In the genomic region with DNA sequence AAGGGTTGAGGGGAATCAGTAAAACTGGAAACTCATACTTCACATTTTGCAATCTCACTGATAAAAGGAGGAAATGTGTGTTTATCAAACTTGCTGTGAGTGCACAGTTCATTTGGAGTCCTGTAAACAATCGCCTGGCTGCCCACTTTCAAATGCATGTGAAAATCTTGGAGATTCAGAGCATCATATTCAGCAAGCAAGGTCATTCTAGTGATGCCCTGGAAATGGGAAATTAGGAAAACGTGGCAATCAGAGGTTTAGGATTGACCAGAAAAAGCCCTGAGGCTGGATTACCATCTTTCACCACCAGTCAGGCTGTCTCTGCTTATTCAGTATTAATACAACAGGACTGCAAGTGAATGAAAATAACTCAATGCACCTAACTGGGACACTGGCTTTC, we compare ENCODE assay signal across 20 cellular contexts. TPM values are rescaled to one million over a fixed set of nuclear protein-coding genes. Genes with fewer than 3 reads are reported as not detected.
DNase-seq lines count a peak whose midpoint lies in the region; ATAC-seq and TF ChIP-seq lines count a peak whose summit lies in the region.
"Had no signal": no experiment of that assay in that cellular context is flagged by ENCODE, and none has a peak within 500 bp of the region (broad histone marks: within the 10 kb centered on the region; RNA-seq: fewer than 3 reads in every experiment).

No MANE protein-coding gene starts in this region.

- no peaks in the 10 kb centered on the region for H3K36me3 ChIP-seq in GM23338 (ENCODE audit: insufficient read depth)

- H3K27me3 Mint-ChIP-seq in GM23338 (ENCODE audit: insufficient read depth, low read depth, poor library complexity) (no peaks in the 10 kb centered on the region), mesothelial cell of epicardium (ENCODE audit: low read depth) (no peaks in the 10 kb centered on the region)
- H3K27me3 Mint-ChIP-seq: activated CD4-positive, alpha-beta T cell treated with anti-CD3 and anti-CD28 coated beads for 36 hours; activated naive CD4-positive, alpha-beta T cell treated with anti-CD3 and anti-CD28 coated beads, Interleukin-2, amount 10 ng/mL, durations not matched to agents 7 days and 5 days had no signal

- peaks cover 34% of the 10 kb centered on the region for H3K4me1 Mint-ChIP-seq in GM23338
- H3K4me1 Mint-ChIP-seq in mesothelial cell of epicardium, result peaks cover 64% of the 10 kb centered on the region
- H3K4me1 Mint-ChIP-seq: activated naive CD4-positive, alpha-beta T cell treated with anti-CD3 and anti-CD28 coated beads, Interleukin-2, amount 10 ng/mL, durations not matched to agents 7 days and 5 days had no signal

- TF ChIP-seq CTCF in GM23338 (conservative IDR thresholded peaks at IDR 0.05; ENCODE audit: low read depth in 2 of 2) (no peak; a peak in 1 of 4 replicates), mesothelial cell of epicardium (IDR thresholded peaks at IDR 0.05; ENCODE audit: unreplicated experiment) (no peak)

- ATAC-seq in GM23338, result peak; percentile 27; the same call in 1 of the 3 replicates
- ATAC-seq: activated CD4-positive, alpha-beta T cell treated with anti-CD3 and anti-CD28 coated beads for 36 hours; Panc1 had no signal

- H3K36me3 Mint-ChIP-seq in GM23338 (ENCODE audit: low read depth), result no peaks in the 10 kb centered on the region
- H3K36me3 Mint-ChIP-seq in mesothelial cell of epicardium, result peaks cover 7% of the 10 kb centered on the region
- H3K36me3 Mint-ChIP-seq: activated naive CD4-positive, alpha-beta T cell treated with anti-CD3 and anti-CD28 coated beads, Interleukin-2, amount 10 ng/mL, durations not matched to agents 7 days and 5 days had no signal

- DNase-seq in GM23338 (ENCODE audit: low spot score) (peak; percentile 35), SK-N-DZ (ENCODE audit: low spot score) (peak; percentile 7), erythroblast (lab: John Stamatoyannopoulos, UW) (peak; percentile 30 to 64), mesothelial cell of epicardium (ENCODE audit: low spot score in 2 of 2, unreplicated experiment in 2 of 2) (no peak), NCI-H146 (lab: John Stamatoyannopoulos, UW) (no peak), HK-2 (ENCODE audit: unreplicated experiment) (no peak), Ammon's horn (ENCODE audit: low spot score) (no peak)
- DNase-seq in activated effector memory CD4-positive, alpha-beta T cell treated with anti-CD3 and anti-CD28 coated beads, Interleukin-2, amount 50 U/mL, for 16 hours, result no peak
- DNase-seq: activated CD4-positive, alpha-beta T cell treated with anti-CD3 and anti-CD28 coated beads for 36 hours; activated CD8-positive, alpha-beta memory T cell treated with anti-CD3 and anti-CD28 coated beads, Interleukin-2, amount 50 U/mL, for 48 hours; activated naive CD4-positive, alpha-beta T cell treated with anti-CD3 and anti-CD28 coated beads, Interleukin-2, amount 10 ng/mL, durations not matched to agents 7 days and 5 days; central memory CD4-positive, alpha-beta T cell; DND-41; NCI-H187; NCI-H510A; posterior cingulate gyrus; substantia nigra; SW 1271 had no signal

- H4K20me1 ChIP-seq in GM23338 (replicated peaks; ENCODE audit: insufficient read depth), result no peaks in the 10 kb centered on the region

- H3K4me3 Mint-ChIP-seq in GM23338 (no peak overlapping the region), mesothelial cell of epicardium (no peak overlapping the region)
- H3K4me3 Mint-ChIP-seq: activated CD4-positive, alpha-beta T cell treated with anti-CD3 and anti-CD28 coated beads for 36 hours; activated naive CD4-positive, alpha-beta T cell treated with anti-CD3 and anti-CD28 coated beads, Interleukin-2, amount 10 ng/mL, durations not matched to agents 7 days and 5 days had no signal

- no peak overlapping the region for H2AFZ ChIP-seq in GM23338

- no peaks in the 10 kb centered on the region for H3K27me3 ChIP-seq in GM23338 (ENCODE audit: insufficient read depth)

- no peaks in the 10 kb centered on the region for H3K79me2 ChIP-seq in GM23338 (replicated peaks; ENCODE audit: insufficient read depth)

- no peaks in the 10 kb centered on the region for H3K9me2 ChIP-seq in GM23338 (ENCODE audit: insufficient read depth)

- H3K27ac ChIP-seq in GM23338 (ENCODE audit: low read depth), result no peak overlapping the region
- H3K27ac ChIP-seq: C4-2B had no signal

- H3K9me3 Mint-ChIP-seq in GM23338, result no peaks in the 10 kb centered on the region
- no peaks in the 10 kb centered on the region for H3K9me3 Mint-ChIP-seq in mesothelial cell of epicardium
- H3K9me3 Mint-ChIP-seq: activated naive CD4-positive, alpha-beta T cell treated with anti-CD3 and anti-CD28 coated beads, Interleukin-2, amount 10 ng/mL, durations not matched to agents 7 days and 5 days had no signal

- H3K27ac Mint-ChIP-seq in GM23338 (peak overlapping the region; percentile 82), mesothelial cell of epicardium (peak overlapping the region; percentile 37)
- H3K27ac Mint-ChIP-seq: activated CD4-positive, alpha-beta T cell treated with anti-CD3 and anti-CD28 coated beads for 36 hours; activated naive CD4-positive, alpha-beta T cell treated with anti-CD3 and anti-CD28 coated beads, Interleukin-2, amount 10 ng/mL, durations not matched to agents 7 days and 5 days had no signal

- peak overlapping the region; percentile 9; the same call in 1 of the 2 replicates for H3K4me2 ChIP-seq in GM23338

- H3K4me1 ChIP-seq in GM23338 (ENCODE audit: insufficient read depth), result peaks cover 37% of the 10 kb centered on the region

- TF ChIP-seq POLR2A in erythroblast (IDR thresholded peaks at IDR 0.05; ENCODE audit: low read length), result no peak

- no peaks in the 10 kb centered on the region for H3F3A ChIP-seq in GM23338 (replicated peaks; ENCODE audit: low read depth)

- no peak overlapping the region for H3K4me3 ChIP-seq in GM23338

TF ChIP-seq in GM23338, 12 proteins besides CTCF, POLR2A, EP300 and RAD21 (continues in another document):
- TF ChIP-seq CREB1 (CRISPR knock-in tag; IDR thresholded peaks at IDR 0.05; ENCODE audit: low read depth), result no peak
- TF ChIP-seq, protein P1, sequence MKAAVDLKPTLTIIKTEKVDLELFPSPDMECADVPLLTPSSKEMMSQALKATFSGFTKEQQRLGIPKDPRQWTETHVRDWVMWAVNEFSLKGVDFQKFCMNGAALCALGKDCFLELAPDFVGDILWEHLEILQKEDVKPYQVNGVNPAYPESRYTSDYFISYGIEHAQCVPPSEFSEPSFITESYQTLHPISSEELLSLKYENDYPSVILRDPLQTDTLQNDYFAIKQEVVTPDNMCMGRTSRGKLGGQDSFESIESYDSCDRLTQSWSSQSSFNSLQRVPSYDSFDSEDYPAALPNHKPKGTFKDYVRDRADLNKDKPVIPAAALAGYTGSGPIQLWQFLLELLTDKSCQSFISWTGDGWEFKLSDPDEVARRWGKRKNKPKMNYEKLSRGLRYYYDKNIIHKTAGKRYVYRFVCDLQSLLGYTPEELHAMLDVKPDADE (IDR thresholded peaks at IDR 0.05), result no peak
- no peak for TF ChIP-seq EZH2 (IDR thresholded peaks at IDR 0.05; ENCODE audit: low read depth, unreplicated experiment)
- TF ChIP-seq, protein P2, sequence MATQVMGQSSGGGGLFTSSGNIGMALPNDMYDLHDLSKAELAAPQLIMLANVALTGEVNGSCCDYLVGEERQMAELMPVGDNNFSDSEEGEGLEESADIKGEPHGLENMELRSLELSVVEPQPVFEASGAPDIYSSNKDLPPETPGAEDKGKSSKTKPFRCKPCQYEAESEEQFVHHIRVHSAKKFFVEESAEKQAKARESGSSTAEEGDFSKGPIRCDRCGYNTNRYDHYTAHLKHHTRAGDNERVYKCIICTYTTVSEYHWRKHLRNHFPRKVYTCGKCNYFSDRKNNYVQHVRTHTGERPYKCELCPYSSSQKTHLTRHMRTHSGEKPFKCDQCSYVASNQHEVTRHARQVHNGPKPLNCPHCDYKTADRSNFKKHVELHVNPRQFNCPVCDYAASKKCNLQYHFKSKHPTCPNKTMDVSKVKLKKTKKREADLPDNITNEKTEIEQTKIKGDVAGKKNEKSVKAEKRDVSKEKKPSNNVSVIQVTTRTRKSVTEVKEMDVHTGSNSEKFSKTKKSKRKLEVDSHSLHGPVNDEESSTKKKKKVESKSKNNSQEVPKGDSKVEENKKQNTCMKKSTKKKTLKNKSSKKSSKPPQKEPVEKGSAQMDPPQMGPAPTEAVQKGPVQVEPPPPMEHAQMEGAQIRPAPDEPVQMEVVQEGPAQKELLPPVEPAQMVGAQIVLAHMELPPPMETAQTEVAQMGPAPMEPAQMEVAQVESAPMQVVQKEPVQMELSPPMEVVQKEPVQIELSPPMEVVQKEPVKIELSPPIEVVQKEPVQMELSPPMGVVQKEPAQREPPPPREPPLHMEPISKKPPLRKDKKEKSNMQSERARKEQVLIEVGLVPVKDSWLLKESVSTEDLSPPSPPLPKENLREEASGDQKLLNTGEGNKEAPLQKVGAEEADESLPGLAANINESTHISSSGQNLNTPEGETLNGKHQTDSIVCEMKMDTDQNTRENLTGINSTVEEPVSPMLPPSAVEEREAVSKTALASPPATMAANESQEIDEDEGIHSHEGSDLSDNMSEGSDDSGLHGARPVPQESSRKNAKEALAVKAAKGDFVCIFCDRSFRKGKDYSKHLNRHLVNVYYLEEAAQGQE (IDR thresholded peaks at IDR 0.05; ENCODE audit: unreplicated experiment), result no peak

RNA-seq across cellular contexts. Expression of a gene that starts 23.9 kb away (rescaled TPM):
- 37.9 and 44.5 TPM in 2 replicates for total RNA-seq in GM23338 (2014; rRNA removed; shearing (Covaris generic))
- 42.4 and 46.9 TPM in 2 replicates for polyA plus RNA-seq in GM23338 (2016; fragmentation: Nextera tagmentation; extraction: Ambion mirVana)
- 15.9 and 23.0 TPM in 2 replicates for polyA plus RNA-seq in SK-N-DZ (2014; cell fraction: cytosol; rRNA removed)
- 14.8 and 23.4 TPM in 2 replicates for polyA plus RNA-seq in SK-N-DZ (2014; cell fraction: nucleus; rRNA removed)
- total RNA-seq in mesothelial cell of epicardium, result 17.0 to 20.6 TPM (median 17.0 TPM) in 3 replicates

Comparison
In these comparisons a context has a peak if more than half of its experiments do, and no peak if none do; other contexts are left out.
1. DNase-seq: peak in GM23338 (single experiment), SK-N-DZ (single experiment) and erythroblast (2 of 2); none in mesothelial cell of epicardium (0 of 2), activated effector memory CD4-positive, alpha-beta T cell treated with anti-CD3 and anti-CD28 coated beads, Interleukin-2, amount 50 U/mL, for 16 hours (single experiment), NCI-H146 (single experiment), HK-2 (single experiment) and Ammon's horn (single experiment).